In the genomic region with DNA sequence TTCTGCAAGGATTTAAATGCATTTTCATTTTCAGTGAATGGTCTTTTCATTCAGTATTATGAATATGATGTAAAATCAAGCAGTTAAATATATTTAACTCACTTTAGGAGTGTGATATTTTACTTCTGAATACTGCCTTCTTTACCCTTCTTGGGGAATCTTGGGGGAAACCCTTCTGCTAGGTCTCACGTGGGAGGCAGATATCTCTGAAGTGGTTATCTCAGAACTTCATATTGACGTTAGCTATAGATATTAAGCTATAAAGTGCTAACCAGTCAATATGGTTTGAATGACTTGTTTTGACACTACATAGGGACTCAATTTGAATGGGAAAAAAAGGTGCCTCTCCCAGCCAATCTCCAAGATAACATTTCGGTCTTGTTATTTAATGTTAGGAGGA, we compare ENCODE assay signal across 17 cellular contexts. TPM values are rescaled to one million over a fixed set of nuclear protein-coding genes. Genes with fewer than 3 reads are reported as not detected.
DNase-seq lines count a peak whose midpoint lies in the region; ATAC-seq and TF ChIP-seq lines count a peak whose summit lies in the region.
"Had no signal": no experiment of that assay in that cellular context is flagged by ENCODE, and none has a peak within 500 bp of the region (broad histone marks: within the 10 kb centered on the region; RNA-seq: fewer than 3 reads in every experiment).

No MANE protein-coding gene starts in this region.

- H3F3A ChIP-seq in Loucy (ENCODE audit: low read depth) = 0 out of 2 replicates have a peak, but pooled peaks cover 4% of the 10 kb centered on the region

- peak overlapping the region; percentile 41 for H3K4me3 ChIP-seq in Loucy (ENCODE audit: low read length, poor library complexity, severe bottlenecking)
- H3K4me3 ChIP-seq: breast epithelium, tibial artery had no signal

- no peak overlapping the region for H3K9ac ChIP-seq in Loucy (ENCODE audit: low read depth, low read length, poor library complexity, severe bottlenecking)

- peaks cover 90% of the 10 kb centered on the region for H3K79me2 ChIP-seq in Loucy (ENCODE audit: insufficient read depth, low read length)

- peak; percentile 70 to 72 for ATAC-seq in activated T-cell treated with anti-CD3 and anti-CD28 coated beads, Interleukin-2, amount 50 U/mL, for 72 hours (replicated peaks in 1 of 2)
- peak; percentile 93 for ATAC-seq in activated naive CD8-positive, alpha-beta T cell treated with anti-CD3 and anti-CD28 coated beads, Interleukin-2, amount 50 U/mL, for 24 hours

- no peaks in the 10 kb centered on the region for H3K9me3 ChIP-seq in Loucy (ENCODE audit: insufficient read depth, low read depth, low read length)
- H3K9me3 ChIP-seq: breast epithelium, neutrophil, tibial artery had no signal

- H3K9me3 Mint-ChIP-seq in activated T-cell treated with anti-CD3 and anti-CD28 coated beads, Interleukin-2, amount 50 U/mL, for 72 hours = peaks cover 0 to 1% of the 10 kb centered on the region in 2 donors
- no peaks in the 10 kb centered on the region for H3K9me3 Mint-ChIP-seq in activated naive CD8-positive, alpha-beta T cell treated with anti-CD3 and anti-CD28 coated beads, Interleukin-2, amount 50 U/mL, for 24 hours
- no peaks in the 10 kb centered on the region for H3K9me3 Mint-ChIP-seq in stimulated activated naive CD8-positive, alpha-beta T cell treated with anti-CD3 and anti-CD28 coated beads, Interleukin-15, Interleukin-2, amounts not matched to agents 100 ng/mL and 50 ng/mL, for 24 hours
- H3K9me3 Mint-ChIP-seq: dendritic cell treated with granulocyte-macrophage colony-stimulating factor and Interleukin-4, amounts not matched to agents 40 ng/mL and 50 ng/mL, for 4 days; T-cell had no signal

- H3K27ac Mint-ChIP-seq in activated T-cell treated with anti-CD3 and anti-CD28 coated beads, Interleukin-2, amount 50 U/mL, for 72 hours = peak overlapping the region; percentile 82
- H3K27ac Mint-ChIP-seq in activated naive CD8-positive, alpha-beta T cell treated with anti-CD3 and anti-CD28 coated beads, Interleukin-2, amount 50 U/mL, for 24 hours = peak overlapping the region; percentile 86
- H3K27ac Mint-ChIP-seq in stimulated activated naive CD8-positive, alpha-beta T cell treated with anti-CD3 and anti-CD28 coated beads, Interleukin-15, Interleukin-2, amounts not matched to agents 100 ng/mL and 50 ng/mL, for 24 hours = peak overlapping the region; percentile 90
- H3K27ac Mint-ChIP-seq: dendritic cell treated with granulocyte-macrophage colony-stimulating factor and Interleukin-4, amounts not matched to agents 40 ng/mL and 50 ng/mL, for 4 days had no signal

- peaks cover 42% of the 10 kb centered on the region for H3K36me3 ChIP-seq in Loucy (ENCODE audit: insufficient read depth, low read length)
- H3K36me3 ChIP-seq: breast epithelium had no signal

- H3K27me3 ChIP-seq in Loucy (ENCODE audit: insufficient read depth, low read length, poor library complexity, severe bottlenecking) = no peaks in the 10 kb centered on the region
- H3K27me3 ChIP-seq: breast epithelium, neutrophil, tibial artery had no signal

- H3K36me3 Mint-ChIP-seq in activated T-cell treated with anti-CD3 and anti-CD28 coated beads, Interleukin-2, amount 50 U/mL, for 72 hours (ENCODE audit: insufficient read depth in 2 of 2) = peaks cover 13 to 44% of the 10 kb centered on the region in 2 donors
- peaks cover 81% of the 10 kb centered on the region for H3K36me3 Mint-ChIP-seq in activated naive CD8-positive, alpha-beta T cell treated with anti-CD3 and anti-CD28 coated beads, Interleukin-2, amount 50 U/mL, for 24 hours (ENCODE audit: low read depth)
- peaks cover 79% of the 10 kb centered on the region for H3K36me3 Mint-ChIP-seq in stimulated activated naive CD8-positive, alpha-beta T cell treated with anti-CD3 and anti-CD28 coated beads, Interleukin-15, Interleukin-2, amounts not matched to agents 100 ng/mL and 50 ng/mL, for 24 hours (ENCODE audit: low read depth)

- H3K9me2 ChIP-seq in Loucy (replicated peaks; ENCODE audit: low read depth, low read length) = no peaks in the 10 kb centered on the region

- peak overlapping the region; percentile 59 to 78 for H3K4me3 Mint-ChIP-seq in activated T-cell treated with anti-CD3 and anti-CD28 coated beads, Interleukin-2, amount 50 U/mL, for 72 hours
- peak overlapping the region; percentile 77 for H3K4me3 Mint-ChIP-seq in activated naive CD8-positive, alpha-beta T cell treated with anti-CD3 and anti-CD28 coated beads, Interleukin-2, amount 50 U/mL, for 24 hours
- peak overlapping the region; percentile 79 for H3K4me3 Mint-ChIP-seq in stimulated activated naive CD8-positive, alpha-beta T cell treated with anti-CD3 and anti-CD28 coated beads, Interleukin-15, Interleukin-2, amounts not matched to agents 100 ng/mL and 50 ng/mL, for 24 hours
- H3K4me3 Mint-ChIP-seq: dendritic cell treated with granulocyte-macrophage colony-stimulating factor and Interleukin-4, amounts not matched to agents 40 ng/mL and 50 ng/mL, for 4 days had no signal

- H3K27me3 Mint-ChIP-seq in activated T-cell treated with anti-CD3 and anti-CD28 coated beads, Interleukin-2, amount 50 U/mL, for 72 hours (ENCODE audit: low read depth) = no peaks in the 10 kb centered on the region
- H3K27me3 Mint-ChIP-seq in activated naive CD8-positive, alpha-beta T cell treated with anti-CD3 and anti-CD28 coated beads, Interleukin-2, amount 50 U/mL, for 24 hours = no peaks in the 10 kb centered on the region
- no peaks in the 10 kb centered on the region for H3K27me3 Mint-ChIP-seq in stimulated activated naive CD8-positive, alpha-beta T cell treated with anti-CD3 and anti-CD28 coated beads, Interleukin-15, Interleukin-2, amounts not matched to agents 100 ng/mL and 50 ng/mL, for 24 hours
- H3K27me3 Mint-ChIP-seq: dendritic cell treated with granulocyte-macrophage colony-stimulating factor and Interleukin-4, amounts not matched to agents 40 ng/mL and 50 ng/mL, for 4 days; T-cell had no signal

- H3K4me2 ChIP-seq in Loucy (ENCODE audit: low read depth, low read length, poor library complexity, severe bottlenecking) = peak overlapping the region; percentile 30

- no peak for TF ChIP-seq CTCF in Loucy (conservative IDR thresholded peaks at IDR 0.05; ENCODE audit: low read length)

- H4K20me1 ChIP-seq in Loucy (ENCODE audit: insufficient read depth, low read length, poor library complexity, severe bottlenecking) = peaks cover 39% of the 10 kb centered on the region

- no peak for DNase-seq in activated T-cell treated with anti-CD3 and anti-CD28 coated beads, Interleukin-2, amount 50 U/mL, for 72 hours
- no peak for DNase-seq in activated T-cell treated with anti-CD3 and anti-CD28 coated beads, Interleukin-2, amount 50 U/mL, for 48 hours
- DNase-seq in activated naive CD8-positive, alpha-beta T cell treated with anti-CD3 and anti-CD28 coated beads, Interleukin-2, amount 50 U/mL, for 24 hours = no peak
- DNase-seq in HK-2 (ENCODE audit: unreplicated experiment) (no peak), NCI-H187 treated with DMSO at 0.1 percent for 48 hours (lab: John Stamatoyannopoulos, UW) (no peak), middle frontal gyrus (ENCODE audit: extremely low spot score, low spot score) (no peak)
- DNase-seq: DMS53, NCI-H2081, Right ventricle myocardium superior, T-cell, tibial artery, WERI-Rb-1 had no signal

- H2AFZ ChIP-seq in Loucy (ENCODE audit: low read length) = no peak overlapping the region

- H3K4me1 Mint-ChIP-seq in activated T-cell treated with anti-CD3 and anti-CD28 coated beads, Interleukin-2, amount 50 U/mL, for 72 hours (ENCODE audit: low read depth) = peaks cover 63% of the 10 kb centered on the region
- H3K4me1 Mint-ChIP-seq in activated naive CD8-positive, alpha-beta T cell treated with anti-CD3 and anti-CD28 coated beads, Interleukin-2, amount 50 U/mL, for 24 hours = peaks cover 72% of the 10 kb centered on the region
- H3K4me1 Mint-ChIP-seq in stimulated activated naive CD8-positive, alpha-beta T cell treated with anti-CD3 and anti-CD28 coated beads, Interleukin-15, Interleukin-2, amounts not matched to agents 100 ng/mL and 50 ng/mL, for 24 hours (ENCODE audit: low read depth) = peaks cover 75% of the 10 kb centered on the region

- H3K4me1 ChIP-seq in Loucy (ENCODE audit: insufficient read depth, low read length, poor library complexity, severe bottlenecking) = peaks cover 48% of the 10 kb centered on the region
- H3K4me1 ChIP-seq: breast epithelium, tibial artery had no signal

RNA-seq across cellular contexts. Expression of a gene that starts 9.8 kb away (rescaled TPM):
- 10 to 100 TPM; 72.6 to 81.0 TPM for total RNA-seq in activated T-cell treated with anti-CD3 and anti-CD28 coated beads, Interleukin-2, amount 50 U/mL, for 72 hours
